ENCODE assay signal across 1 cellular context in genomic region chr19:33434886-33435705, GRCh38.
A peak's percentile ranks its signal among the peaks of the same experiment; 100 is the strongest.
TF ChIP-seq lines count a peak whose summit lies in the region.

No MANE protein-coding gene starts in this region.

TF ChIP-seq in HEK293, 187 proteins besides CTCF, POLR2A, EP300 and RAD21 (continued from another document and continues in another):
- TF ChIP-seq WT1 (tag by site-specific recombination; IDR thresholded peaks at IDR 0.05) (no peak), TCF7L2 (IDR thresholded peaks at IDR 0.05; ENCODE audit: borderline replicate concordance, low read depth, low read length) (no peak), ZNF670 (tag by site-specific recombination; IDR thresholded peaks at IDR 0.05; ENCODE audit: low read depth) (no peak), ZNF394 (tag by site-specific recombination; IDR thresholded peaks at IDR 0.05; ENCODE audit: borderline replicate concordance) (no peak; the same call in 1 of the 2 replicates), ZNF513 (tag by site-specific recombination; IDR thresholded peaks at IDR 0.05) (no peak), BCL11B (tag by site-specific recombination; IDR thresholded peaks at IDR 0.05; ENCODE audit: low read depth) (no peak), ZNF184 (tag by site-specific recombination; IDR thresholded peaks at IDR 0.05) (no peak), ZNF366 (tag by site-specific recombination; conservative IDR thresholded peaks at IDR 0.05) (0 out of 2 replicates have a peak, but pooled peaks have one; percentile 13), ZNF488 (tag by site-specific recombination; IDR thresholded peaks at IDR 0.05) (no peak), ZNF354C (tag by site-specific recombination; IDR thresholded peaks at IDR 0.05; ENCODE audit: borderline replicate concordance, low read depth) (no peak), ZBTB21 (tag by site-specific recombination; IDR thresholded peaks at IDR 0.05) (peak; percentile 21; the same call in 1 of the 2 replicates), IKZF3 (tag by site-specific recombination; IDR thresholded peaks at IDR 0.05) (no peak), MZF1 (tag by site-specific recombination; IDR thresholded peaks at IDR 0.05; ENCODE audit: borderline replicate concordance) (no peak), ZNF2 (tag by site-specific recombination; IDR thresholded peaks at IDR 0.05) (no peak), ZNF324 (tag by site-specific recombination; IDR thresholded peaks at IDR 0.05) (no peak), GLIS2 (tag by site-specific recombination; IDR thresholded peaks at IDR 0.05) (no peak), ZNF621 (tag by site-specific recombination; IDR thresholded peaks at IDR 0.05) (no peak), ZNF514 (tag by site-specific recombination; IDR thresholded peaks at IDR 0.05) (no peak), PATZ1 (tag by site-specific recombination; IDR thresholded peaks at IDR 0.05) (peak; percentile 49; the same call in 1 of the 2 replicates), ZNF19 (tag by site-specific recombination; IDR thresholded peaks at IDR 0.05; ENCODE audit: low read depth) (no peak), ZNF48 (tag by site-specific recombination; IDR thresholded peaks at IDR 0.05) (no peak), ZFP69B (tag by site-specific recombination; IDR thresholded peaks at IDR 0.05) (0 out of 2 replicates have a peak, but pooled peaks have one; percentile 21), ZNF791 (tag by site-specific recombination; IDR thresholded peaks at IDR 0.05) (no peak), ZNF148 (tag by site-specific recombination; IDR thresholded peaks at IDR 0.05; ENCODE audit: borderline replicate concordance) (no peak), ZNF404 (tag by site-specific recombination; IDR thresholded peaks at IDR 0.05) (no peak), ZNF707 (tag by site-specific recombination; IDR thresholded peaks at IDR 0.05) (no peak), ZSCAN23 (tag by site-specific recombination; IDR thresholded peaks at IDR 0.05) (no peak), ZNF623 (tag by site-specific recombination; IDR thresholded peaks at IDR 0.05) (no peak), MYNN (tag by site-specific recombination; IDR thresholded peaks at IDR 0.05; ENCODE audit: borderline replicate concordance) (no peak), ZNF174 (tag by site-specific recombination; IDR thresholded peaks at IDR 0.05) (no peak), ZBTB6 (tag by site-specific recombination; IDR thresholded peaks at IDR 0.05) (no peak), ZNF510 (tag by site-specific recombination; IDR thresholded peaks at IDR 0.05; ENCODE audit: insufficient replicate concordance) (no peak), KLF17 (tag by site-specific recombination; IDR thresholded peaks at IDR 0.05) (no peak), INSM2 (tag by site-specific recombination; IDR thresholded peaks at IDR 0.05) (no peak), ZNF610 (tag by site-specific recombination; IDR thresholded peaks at IDR 0.05; ENCODE audit: borderline replicate concordance) (no peak), PRDM2 (tag by site-specific recombination; IDR thresholded peaks at IDR 0.05; ENCODE audit: borderline replicate concordance) (no peak), ZNF292 (tag by site-specific recombination; IDR thresholded peaks at IDR 0.05; ENCODE audit: borderline replicate concordance, low read depth) (no peak), HOXA7 (CRISPR knock-in tag; IDR thresholded peaks at IDR 0.05; ENCODE audit: borderline replicate concordance) (no peak), ZNF302 (tag by site-specific recombination; IDR thresholded peaks at IDR 0.05; ENCODE audit: low read depth) (no peak), ZNF23 (tag by site-specific recombination; IDR thresholded peaks at IDR 0.05; ENCODE audit: borderline replicate concordance) (no peak), ZNF202 (tag by site-specific recombination; IDR thresholded peaks at IDR 0.05; ENCODE audit: borderline replicate concordance) (no peak), ZNF449 (tag by site-specific recombination; IDR thresholded peaks at IDR 0.05) (no peak), ZNF239 (tag by site-specific recombination; IDR thresholded peaks at IDR 0.05) (no peak)
